Comparison of ENCODE assay signal across 8 cellular contexts in genomic region chr10:43138757-43139241, GRCh38. TPM values are rescaled to one million over a fixed set of nuclear protein-coding genes. Genes with fewer than 3 reads are reported as not detected.
A peak's percentile ranks its signal among the peaks of the same experiment; 100 is the strongest.
DNase-seq lines count a peak whose midpoint lies in the region; ATAC-seq and TF ChIP-seq lines count a peak whose summit lies in the region.

No MANE protein-coding gene starts in this region.

- no peaks in the 10 kb centered on the region for H3K9me3 ChIP-seq in esophagus squamous epithelium
- no peaks in the 10 kb centered on the region for H3K9me3 ChIP-seq in testis

- TF ChIP-seq CTCF in esophagus squamous epithelium (IDR thresholded peaks at IDR 0.05) (no peak), nephron progenitor cell (IDR thresholded peaks at IDR 0.05) (no peak), testis (IDR thresholded peaks at IDR 0.05) (no peak)

- DNase-seq in NCI-H2107 treated with DMSO at 0.1 percent for 48 hours (lab: John Stamatoyannopoulos, UW; ENCODE audit: unreplicated experiment) (peak; percentile 26), NCI-H2107 (lab: John Stamatoyannopoulos, UW) (no peak), NCI-H748 treated with DMSO at 0.1 percent for 48 hours (lab: John Stamatoyannopoulos, UW) (peak; percentile 6), activated T-cell treated with anti-CD3 and anti-CD28 coated beads for 4 hours (peak; percentile 44), esophagus squamous epithelium (lab: John Stamatoyannopoulos, UW) (no peak), nephron progenitor cell (peak; percentile 24), testis (peak; percentile 41)

- WGBS in esophagus squamous epithelium, 2 donors = 0 to 1% methylated on average over 13 to 22 of the region's 22 CpGs
- 0% methylated on average over 22 of the region's 22 CpGs for WGBS in testis, 2 donors

- intact Hi-C loops in esophagus squamous epithelium (cut with DNase I) = no loop called here
- intact Hi-C loops in testis (cut with DNase I; ENCODE audit: low total_unique reads) = no loop called here

- H3K36me3 Mint-ChIP-seq in nephron progenitor cell (ENCODE audit: low read depth) = no peaks in the 10 kb centered on the region

- peak overlapping the region; percentile 84 for H3K4me3 Mint-ChIP-seq in nephron progenitor cell

- no peaks in the 10 kb centered on the region for H3K27me3 ChIP-seq in esophagus squamous epithelium
- no peaks in the 10 kb centered on the region for H3K27me3 ChIP-seq in testis

- TF ChIP-seq POLR2A in esophagus squamous epithelium (IDR thresholded peaks at IDR 0.05) (no peak), testis (IDR thresholded peaks at IDR 0.05) (no peak)

- peak overlapping the region; percentile 81 to 97 (median 90) for H3K4me3 ChIP-seq in esophagus squamous epithelium
- peak overlapping the region; percentile 95 to 98 for H3K4me3 ChIP-seq in testis

- peak overlapping the region; percentile 43 for H3K27ac Mint-ChIP-seq in nephron progenitor cell

- H3K4me1 Mint-ChIP-seq in nephron progenitor cell = peaks cover 33% of the 10 kb centered on the region

- ATAC-seq in HG02885 (IDR thresholded peaks at IDR 0.05; ENCODE audit: poor library complexity, unreplicated experiment) = peak; percentile 45

- no peaks in the 10 kb centered on the region for H3K36me3 ChIP-seq in esophagus squamous epithelium
- H3K36me3 ChIP-seq in testis (ENCODE audit: low read depth, missing control alignments) = no peaks in the 10 kb centered on the region

- H3K27ac ChIP-seq in esophagus squamous epithelium (peak overlapping the region; percentile 89 to 99 (median 95)), testis (peak overlapping the region; percentile 81 to 97)

- peaks cover 8 to 56% (median 19%) of the 10 kb centered on the region in 3 donors for H3K4me1 ChIP-seq in esophagus squamous epithelium
- H3K4me1 ChIP-seq in testis = peaks cover 12% of the 10 kb centered on the region

- no peaks in the 10 kb centered on the region for H3K9me3 Mint-ChIP-seq in nephron progenitor cell

- peaks cover 5% of the 10 kb centered on the region for H3K27me3 Mint-ChIP-seq in nephron progenitor cell (ENCODE audit: low read depth, poor library complexity)

RNA-seq across cellular contexts. Expression of gene CSGALNACT2, which starts 0.6 kb away (rescaled TPM):
- total RNA-seq in esophagus squamous epithelium (10 to 100 TPM in 1 of 4 donors, 1 to 10 TPM in 3; 2.8 to 18.5 (median 6.8) TPM), testis (10 to 100 TPM; 16.7 to 17.9 TPM)
- 13.9 TPM for polyA plus RNA-seq in testis (ENCODE audit: insufficient read depth, low read depth, low replicate concordance)

Comparison
In these comparisons a context has a peak if more than half of its experiments do, and no peak if none do; other contexts are left out.
1. DNase-seq: peak in NCI-H2107 treated with DMSO at 0.1 percent for 48 hours (single experiment), NCI-H748 treated with DMSO at 0.1 percent for 48 hours (single experiment), activated T-cell treated with anti-CD3 and anti-CD28 coated beads for 4 hours (single experiment), nephron progenitor cell (single experiment) and testis (single experiment); none in NCI-H2107 (single experiment) and esophagus squamous epithelium (single experiment).